ENCODE assay signal across 11 cellular contexts in genomic region chr5:127820910-127821553, GRCh38.
A peak's percentile ranks its signal among the peaks of the same experiment; 100 is the strongest.
DNase-seq lines count a peak whose midpoint lies in the region; ATAC-seq and TF ChIP-seq lines count a peak whose summit lies in the region.
"Had no signal": no experiment of that assay in that cellular context is flagged by ENCODE, and none has a peak within 500 bp of the region (broad histone marks: within the 10 kb centered on the region; RNA-seq: fewer than 3 reads in every experiment).

No MANE protein-coding gene starts in this region.

- H3K23ac ChIP-seq in H9 (ENCODE audit: insufficient read length, low read depth, low read length), result no peak overlapping the region

- no peaks in the 10 kb centered on the region for H3K36me3 ChIP-seq in BE2C
- no peaks in the 10 kb centered on the region for H3K36me3 ChIP-seq in testis (ENCODE audit: low read depth, missing control alignments)
- H3K36me3 ChIP-seq: vagina had no signal

- no peak for TF ChIP-seq POLR2A in testis (IDR thresholded peaks at IDR 0.05)

- H3K4me1 ChIP-seq in BE2C, result no peaks in the 10 kb centered on the region
- H3K4me1 ChIP-seq in testis, result no peaks in the 10 kb centered on the region
- H3K4me1 ChIP-seq in H9 (ENCODE audit: insufficient read depth, low read length), result no peaks in the 10 kb centered on the region
- H3K4me1 ChIP-seq: vagina had no signal

- H2AK5ac ChIP-seq in H9 (ENCODE audit: insufficient read length, low read length), result no peak overlapping the region

- H3K27ac Mint-ChIP-seq in H9, result no peak overlapping the region
- H3K27ac Mint-ChIP-seq: dendritic cell treated with granulocyte-macrophage colony-stimulating factor and Interleukin-4, amounts not matched to agents 40 ng/mL and 50 ng/mL, for 4 days had no signal

- no peak overlapping the region for H3K4me3 Mint-ChIP-seq in H9
- H3K4me3 Mint-ChIP-seq: dendritic cell treated with granulocyte-macrophage colony-stimulating factor and Interleukin-4, amounts not matched to agents 40 ng/mL and 50 ng/mL, for 4 days had no signal

- H3K4ac ChIP-seq in H9 (ENCODE audit: low read depth, low read length), result no peak overlapping the region

- H2BK12ac ChIP-seq in H9 (ENCODE audit: insufficient read length, low read depth, low read length), result no peak overlapping the region

- no peak overlapping the region for H2BK5ac ChIP-seq in H9 (ENCODE audit: insufficient read length, low read length)

- no peak overlapping the region for H3K18ac ChIP-seq in H9 (ENCODE audit: insufficient read length, low read depth, low read length)

- H3K36me3 Mint-ChIP-seq in H9 (ENCODE audit: insufficient read depth in 1 of 3, low read depth in 3 of 3), result 0 out of 7 replicates have a peak, but pooled peaks cover 0 to 3% (median 0%) of the 10 kb centered on the region in 3 experiments

- H3K9me3 ChIP-seq in BE2C (no peaks in the 10 kb centered on the region), testis (no peaks in the 10 kb centered on the region), H9 (ENCODE audit: control insufficient read depth, low read depth, low read length) (no peaks in the 10 kb centered on the region)
- H3K9me3 ChIP-seq: vagina had no signal

- TF ChIP-seq CTCF in BE2C (IDR thresholded peaks at IDR 0.05; ENCODE audit: low read depth, low read length), result no peak
- TF ChIP-seq CTCF in testis (IDR thresholded peaks at IDR 0.05), result no peak
- no peak for TF ChIP-seq CTCF in H9 (conservative IDR thresholded peaks at IDR 0.05)

- H3K14ac ChIP-seq in H9 (ENCODE audit: insufficient read depth, low read length), result no peak overlapping the region

- H4K20me1 ChIP-seq in H9 (ENCODE audit: control insufficient read depth, insufficient read depth, insufficient read length), result no peaks in the 10 kb centered on the region

- H2BK120ac ChIP-seq in H9 (ENCODE audit: low read depth, low read length, poor library complexity, severe bottlenecking), result no peak overlapping the region

- ATAC-seq in GM18867 (IDR thresholded peaks at IDR 0.05; ENCODE audit: unreplicated experiment), result peak; percentile 85
- ATAC-seq in HG02610 (IDR thresholded peaks at IDR 0.05; ENCODE audit: unreplicated experiment), result peak; percentile 66
- ATAC-seq: K562 had no signal

- no peak overlapping the region for H2BK20ac ChIP-seq in H9 (ENCODE audit: low read depth, low read length, poor library complexity, severe bottlenecking)

- intact Hi-C loops in testis (cut with DNase I; ENCODE audit: low total_unique reads), result no loop called here

- H3K4me1 Mint-ChIP-seq in H9, result peaks cover 7 to 9% of the 10 kb centered on the region in 2 experiments; a peak in 3 of 4 replicates

- H3K27me3 Mint-ChIP-seq in H9 (ENCODE audit: low read depth), result no peaks in the 10 kb centered on the region
- H3K27me3 Mint-ChIP-seq: dendritic cell treated with granulocyte-macrophage colony-stimulating factor and Interleukin-4, amounts not matched to agents 40 ng/mL and 50 ng/mL, for 4 days had no signal

- H4K8ac ChIP-seq in H9 (replicated peaks; ENCODE audit: insufficient read length, low read depth, low read length), result no peak overlapping the region

- no peaks in the 10 kb centered on the region for H3K79me2 ChIP-seq in H9 (ENCODE audit: insufficient read depth, low read length)

- H3K27ac ChIP-seq in testis, result no peak overlapping the region
- no peak overlapping the region for H3K27ac ChIP-seq in H9 (ENCODE audit: insufficient read length, low read depth, low read length)
- H3K27ac ChIP-seq: vagina had no signal

- H3K9me3 Mint-ChIP-seq in H9, result no peaks in the 10 kb centered on the region; a peak in 1 of 5 replicates
- H3K9me3 Mint-ChIP-seq: dendritic cell treated with granulocyte-macrophage colony-stimulating factor and Interleukin-4, amounts not matched to agents 40 ng/mL and 50 ng/mL, for 4 days had no signal

- H3K23me2 ChIP-seq in H9 (ENCODE audit: insufficient read length, low read depth, low read length, poor library complexity, severe bottlenecking), result no peaks in the 10 kb centered on the region

- 85 to 86% methylated on average over 2 of the region's 2 CpGs for WGBS in testis, 2 donors
- WGBS in H9 (ENCODE audit: extremely low coverage, insufficient read length, low lambda C conversion rate), result no CpG with 5 or more reads among the region's 2 CpGs

- H2AFZ ChIP-seq in H9 (ENCODE audit: low read length), result no peak overlapping the region

- H3K79me1 ChIP-seq in H9 (ENCODE audit: insufficient read depth, low read depth, low read length, poor library complexity, severe bottlenecking), result no peaks in the 10 kb centered on the region

- H3K4me2 ChIP-seq in H9 (ENCODE audit: insufficient read depth, insufficient read length, low read length), result no peak overlapping the region

- peak; percentile 7 for DNase-seq in KG1 (lab: John Stamatoyannopoulos, UW)
- peak; percentile 7 to 89 for DNase-seq in lung microvascular endothelial cell (ENCODE audit: low read depth in 2 of 2)
- no peak for DNase-seq in BE2C
- DNase-seq in activated T-cell treated with anti-CD3 and anti-CD28 coated beads, Interleukin-2, amount 50 U/mL, for 1 hour, result no peak
- no peak for DNase-seq in testis
- no peak for DNase-seq in H9

- no peak overlapping the region for H3K56ac ChIP-seq in H9 (ENCODE audit: insufficient read length, low read depth, low read length)

- no peak overlapping the region for H4K91ac ChIP-seq in H9 (ENCODE audit: insufficient read length, low read depth, low read length)

- H3K9ac ChIP-seq in H9 (ENCODE audit: extremely low read depth, insufficient read length, low read length), result no peak overlapping the region

- no peak overlapping the region for H3T11ph ChIP-seq in H9 (ENCODE audit: low read length)

- H3K4me3 ChIP-seq in BE2C (ENCODE audit: low read depth, low read length) (no peak overlapping the region), testis (no peak overlapping the region)
- H3K4me3 ChIP-seq: K562, vagina had no signal

- no peaks in the 10 kb centered on the region for H3K27me3 ChIP-seq in BE2C
- no peaks in the 10 kb centered on the region for H3K27me3 ChIP-seq in testis
- no peaks in the 10 kb centered on the region for H3K27me3 ChIP-seq in H9 (ENCODE audit: insufficient read depth, low read length)
- H3K27me3 ChIP-seq: vagina had no signal

- H4K5ac ChIP-seq in H9 (ENCODE audit: insufficient read length, low read depth, low read length), result no peak overlapping the region

- no peak overlapping the region for H2BK15ac ChIP-seq in H9 (ENCODE audit: low read depth, low read length)

Comparison
In these comparisons a context has a peak if more than half of its experiments do, and no peak if none do; other contexts are left out.
1. DNase-seq: peak in KG1 (single experiment) and lung microvascular endothelial cell (2 of 2); none in BE2C (single experiment), activated T-cell treated with anti-CD3 and anti-CD28 coated beads, Interleukin-2, amount 50 U/mL, for 1 hour (single experiment), testis (single experiment) and H9 (single experiment).